In genomic region chrX:137573356-137574101, GRCh38 we compare ENCODE assay signal across 33 cellular contexts. TPM values are rescaled to one million over a fixed set of nuclear protein-coding genes. Genes with fewer than 3 reads are reported as not detected.
DNase-seq lines count a peak whose midpoint lies in the region; ATAC-seq and TF ChIP-seq lines count a peak whose summit lies in the region.
"Had no signal": no experiment of that assay in that cellular context is flagged by ENCODE, and none has a peak within 500 bp of the region (broad histone marks: within the 10 kb centered on the region; RNA-seq: fewer than 3 reads in every experiment).

No MANE protein-coding gene starts in this region.

- H3K4me3 Mint-ChIP-seq in brain = peak overlapping the region in 4 of 5 experiments; percentile 66 to 98 (median 86)
- H3K4me3 Mint-ChIP-seq: activated CD4-positive, alpha-beta T cell treated with anti-CD3 and anti-CD28 coated beads for 36 hours; activated naive CD8-positive, alpha-beta T cell; CD8-positive, alpha-beta memory T cell; stimulated activated memory B cell treated with anti-CD40 and anti-IgM and Interleukin-4, amounts not matched to agents 10 μg/mL and 1 μg/mL and 100 μg/mL, for 72 hours had no signal

- peak overlapping the region; percentile 86; the same call in 1 of the 2 replicates for H3K4me3 ChIP-seq in iPS-20b (ENCODE audit: low read length)
- no peak overlapping the region for H3K4me3 ChIP-seq in osteoblast (ENCODE audit: insufficient read depth, low read length)
- H3K4me3 ChIP-seq in tibial artery = no peak overlapping the region
- H3K4me3 ChIP-seq: lung, MG63, psoas muscle, uterus had no signal

- H3K36me3 ChIP-seq in iPS-20b (ENCODE audit: insufficient read depth, low read depth, low read length) = peaks cover 45% of the 10 kb centered on the region
- no peaks in the 10 kb centered on the region for H3K36me3 ChIP-seq in osteoblast (ENCODE audit: insufficient read depth, low read length)
- no peaks in the 10 kb centered on the region for H3K36me3 ChIP-seq in tibial artery
- H3K36me3 ChIP-seq: BE2C, MG63, uterus had no signal

- peaks cover 7% of the 10 kb centered on the region for H3K4me1 Mint-ChIP-seq in brain
- H3K4me1 Mint-ChIP-seq: stimulated activated memory B cell treated with anti-CD40 and anti-IgM and Interleukin-4, amounts not matched to agents 10 μg/mL and 1 μg/mL and 100 μg/mL, for 72 hours had no signal

- peak overlapping the region in 4 of 5 experiments; percentile 51 to 96 (median 94) for H3K27ac Mint-ChIP-seq in brain
- H3K27ac Mint-ChIP-seq: activated CD4-positive, alpha-beta T cell treated with anti-CD3 and anti-CD28 coated beads for 36 hours; activated naive CD8-positive, alpha-beta T cell; CD8-positive, alpha-beta memory T cell; stimulated activated memory B cell treated with anti-CD40 and anti-IgM and Interleukin-4, amounts not matched to agents 10 μg/mL and 1 μg/mL and 100 μg/mL, for 72 hours had no signal

- H3K4me1 ChIP-seq in iPS-20b (ENCODE audit: insufficient read depth, low read length) (peaks cover 39% of the 10 kb centered on the region; the same call in 1 of the 2 replicates), osteoblast (ENCODE audit: insufficient read depth, low read length) (no peaks in the 10 kb centered on the region), tibial artery (peaks cover 0 to 10% (median 0%) of the 10 kb centered on the region in 4 donors)
- H3K4me1 ChIP-seq: BE2C, psoas muscle, uterus had no signal

- no peaks in the 10 kb centered on the region for H3K27me3 ChIP-seq in iPS-20b (ENCODE audit: insufficient read depth, low read length)
- H3K27me3 ChIP-seq in osteoblast (ENCODE audit: insufficient read depth, low read length) = peaks cover 6% of the 10 kb centered on the region
- peaks cover 0 to 74% of the 10 kb centered on the region in 2 donors for H3K27me3 ChIP-seq in tibial artery

- H3K9me3 ChIP-seq in iPS-20b (ENCODE audit: insufficient read depth, low read depth, low read length) = no peaks in the 10 kb centered on the region
- no peaks in the 10 kb centered on the region for H3K9me3 ChIP-seq in osteoblast (ENCODE audit: low read depth, low read length)
- peaks cover 0 to 3% (median 0%) of the 10 kb centered on the region in 3 donors for H3K9me3 ChIP-seq in tibial artery
- H3K9me3 ChIP-seq: BE2C, MG63, psoas muscle, SK-N-SH, uterus had no signal

- peak; percentile 15 for DNase-seq in GM13977 (ENCODE audit: low spot score)
- DNase-seq in osteoblast (ENCODE audit: insufficient read length, low spot score, missing footprints) = peak; percentile 76
- DNase-seq in DMS53 (lab: John Stamatoyannopoulos, UW) = no peak
- DNase-seq in tibial artery = no peak
- DNase-seq: activated CD4-positive, alpha-beta T cell treated with anti-CD3 and anti-CD28 coated beads for 36 hours; activated effector memory CD4-positive, alpha-beta T cell treated with Interleukin-2 at 50 U/mL for 16 hours; activated T-cell treated with anti-CD3 and anti-CD28 coated beads for 4 hours; anterior cingulate cortex; BE2C; CD8-positive, alpha-beta memory T cell; central memory CD4-positive, alpha-beta T cell; DMS153; KG1; MG63; NCI-H1436 treated with DMSO at 0.1 percent for 48 hours; nucleus accumbens; psoas muscle; SK-N-SH; stimulated activated CD4-positive, alpha-beta T cell treated with anti-CD3 and anti-CD28 coated beads, Interleukin-4, amount 100 ng/mL, for 4 hours; T-helper 2 cell; uterus had no signal

- no peaks in the 10 kb centered on the region for H3K79me2 ChIP-seq in osteoblast (ENCODE audit: insufficient read depth, low read length)

- H3K36me3 Mint-ChIP-seq in brain = peaks cover 25% of the 10 kb centered on the region
- H3K36me3 Mint-ChIP-seq: activated naive CD8-positive, alpha-beta T cell; CD8-positive, alpha-beta memory T cell; stimulated activated memory B cell treated with anti-CD40 and anti-IgM and Interleukin-4, amounts not matched to agents 10 μg/mL and 1 μg/mL and 100 μg/mL, for 72 hours had no signal

- peaks cover 0 to 9% (median 0%) of the 10 kb centered on the region in 5 experiments for H3K9me3 Mint-ChIP-seq in brain
- H3K9me3 Mint-ChIP-seq: stimulated activated memory B cell treated with anti-CD40 and anti-IgM and Interleukin-4, amounts not matched to agents 10 μg/mL and 1 μg/mL and 100 μg/mL, for 72 hours had no signal

- intact Hi-C loops in tibial artery (cut with DNase I; ENCODE audit: low total_unique reads) = no loop called here

- peak overlapping the region; percentile 72; the same call in 1 of the 2 replicates for H3K9ac ChIP-seq in iPS-20b (ENCODE audit: low read depth, low read length)
- H3K9ac ChIP-seq: SK-N-SH had no signal

- TF ChIP-seq CTCF in GM13977 (IDR thresholded peaks at IDR 0.05; ENCODE audit: extremely low read depth, insufficient read depth, missing control alignments) (no peak), brain (conservative IDR thresholded peaks at IDR 0.05) (no peak), osteoblast (IDR thresholded peaks at IDR 0.05; ENCODE audit: extremely low read depth, low read depth, low read length) (no peak), tibial artery (IDR thresholded peaks at IDR 0.05) (no peak)

- H3K4me2 ChIP-seq in osteoblast (ENCODE audit: insufficient read depth, low read length) = no peak overlapping the region
- H3K4me2 ChIP-seq: SK-N-SH had no signal

- H2AFZ ChIP-seq in osteoblast (ENCODE audit: low read length) = no peak overlapping the region

- ATAC-seq in HG02840 (IDR thresholded peaks at IDR 0.05; ENCODE audit: low FRiP score, unreplicated experiment) (no peak), SK-N-SH treated with all-trans-retinoic acid at 6 μM for 48 hours (no peak)
- ATAC-seq: activated CD4-positive, alpha-beta T cell treated with anti-CD3 and anti-CD28 coated beads for 36 hours; HCT116; psoas muscle; stimulated activated memory B cell treated with anti-CD40 and anti-IgM and Interleukin-4, amounts not matched to agents 10 μg/mL and 1 μg/mL and 100 μg/mL, for 72 hours had no signal

- in situ Hi-C loops in GM13977 (cut with MboI; ENCODE audit: low pct_unique_long_range_greater_than_20kb, low sequenced_read_pairs, unreplicated experiment) = no loop called here

- H3K27me3 Mint-ChIP-seq in brain = peaks cover 86% of the 10 kb centered on the region

- H4K20me1 ChIP-seq in osteoblast (ENCODE audit: insufficient read depth, low read length) = no peaks in the 10 kb centered on the region

- H3K27ac ChIP-seq in iPS-20b (ENCODE audit: low read length) (peak overlapping the region; percentile 65), osteoblast (ENCODE audit: low read depth, low read length) (no peak overlapping the region), tibial artery (no peak overlapping the region)
- H3K27ac ChIP-seq: psoas muscle, uterus had no signal

TF ChIP-seq in SK-N-SH treated with all-trans-retinoic acid at 6 μM for 48 hours, 23 proteins besides CTCF, POLR2A, EP300 and RAD21:
- TF ChIP-seq ZNF565 (CRISPR knock-in tag; conservative IDR thresholded peaks at IDR 0.05; ENCODE audit: low read depth) = no peak
- TF ChIP-seq OSR1 (CRISPR knock-in tag; IDR thresholded peaks at IDR 0.05) = no peak
- no peak for TF ChIP-seq PATZ1 (CRISPR knock-in tag; IDR thresholded peaks at IDR 0.05; ENCODE audit: borderline replicate concordance)
- no peak for TF ChIP-seq GLIS3 (CRISPR knock-in tag; IDR thresholded peaks at IDR 0.05)
- no peak for TF ChIP-seq ESRRG (CRISPR knock-in tag; IDR thresholded peaks at IDR 0.05)
- no peak for TF ChIP-seq RARB (CRISPR knock-in tag; IDR thresholded peaks at IDR 0.05)
- no peak for TF ChIP-seq ARNTL (CRISPR knock-in tag; IDR thresholded peaks at IDR 0.05; ENCODE audit: borderline replicate concordance, low read depth)
TF ChIP-seq in SK-N-SH treated with all-trans-retinoic acid at 6 μM for 48 hours: peak in this region for 0.

RNA-seq across cellular contexts. Expression of gene ZIC3, which starts 7.6 kb away (rescaled TPM):
- polyA plus RNA-seq in brain (ENCODE audit: insufficient read depth, low read depth, low replicate concordance) = 0.24 TPM
- not detected in 2 replicates for total RNA-seq in osteoblast
- total RNA-seq: activated CD4-positive, alpha-beta T cell treated with anti-CD3 and anti-CD28 coated beads for 36 hours; CD8-positive, alpha-beta memory T cell; glomerular endothelial cell; HT1080; lung; mucosa of gallbladder; OCI-LY7; psoas muscle; uterus had no signal
- polyA plus RNA-seq: CD8-positive, alpha-beta memory T cell; lung; psoas muscle; SK-N-SH had no signal

Comparison
In these comparisons a context has a peak if more than half of its experiments do, and no peak if none do; other contexts are left out.
1. DNase-seq: peak in GM13977 (single experiment) and osteoblast (single experiment); none in DMS53 (single experiment) and tibial artery (0 of 2).